8 cellular contexts compared by ENCODE assay signal in genomic region chr6:42166444-42167141, GRCh38. TPM values are rescaled to one million over a fixed set of nuclear protein-coding genes. Genes with fewer than 3 reads are reported as not detected.
DNase-seq lines count a peak whose midpoint lies in the region; ATAC-seq, FAIRE-seq and TF ChIP-seq lines count a peak whose summit lies in the region.

No MANE protein-coding gene starts in this region.

- 0% methylated on average over 8 of the region's 8 CpGs for WGBS in HepG2 (ENCODE audit: low lambda C conversion rate)

- BruUV-seq in HepG2 (replicated peaks; lab: Mats Ljungman, UMichigan): no TSS peak

- CTCF ChIA-PET in activated CD4-positive, alpha-beta T cell treated with anti-CD3 and anti-CD28 coated beads for 36 hours (lab: Charles Lee): interaction anchor here (0.5 to 1.7 kb wide), 6 partner anchors 12 to 382 kb away, joined by 3 to 6 read pairs (median 4); no protein-coding TSS in a partner anchor
- CTCF ChIA-PET in HepG2 (lab: Yijun Ruan, JAX; ENCODE audit: low intra/inter-chr PET ratio, low total read pairs): interaction anchor here (0.8 to 5.2 kb wide), 14 partner anchors 10 to 94 kb away, joined by 3 to 107 read pairs (median 4); partner anchors contain the start of gene MRPS10

- H3K4me1 ChIP-seq in colonic mucosa (no peaks in the 10 kb centered on the region), HepG2 (ENCODE audit: insufficient read depth, low read length) (peaks cover 36% of the 10 kb centered on the region)

- POLR2A ChIA-PET in activated CD4-positive, alpha-beta T cell treated with anti-CD3 and anti-CD28 coated beads for 36 hours (lab: Charles Lee): interaction anchor here (0.7 kb wide), 1 partner anchor 86 kb away, joined by 4 read pairs; no protein-coding TSS in a partner anchor
- POLR2A ChIA-PET in HepG2 (lab: Yijun Ruan, JAX): interaction anchor here (0.5 to 1.0 kb wide), 2 partner anchors 29 to 48 kb away, joined by 3 to 6 read pairs; no protein-coding TSS in a partner anchor

- H3K4me3 ChIP-seq in H7 (ENCODE audit: insufficient read depth, low read depth, low read length) (no peak overlapping the region), colonic mucosa (no peak overlapping the region), HepG2 (replicated peaks in 1 of 3; ENCODE audit: insufficient read depth in 1 of 3, low read depth in 2 of 3, low read length in 3 of 3) (peak overlapping the region in 1 of 3 experiments; percentile 26; a peak in 1 of 6 replicates)

- H3K27ac ChIP-seq in colonic mucosa (no peak overlapping the region), HepG2 (ENCODE audit: extremely low read length, insufficient read depth, low read length) (no peak overlapping the region)

- no peak overlapping the region for H3K4me3 Mint-ChIP-seq in activated CD4-positive, alpha-beta T cell treated with anti-CD3 and anti-CD28 coated beads for 36 hours

- H3K27me3 ChIP-seq in H7 (ENCODE audit: control insufficient read depth, insufficient read depth, low read length) (no peaks in the 10 kb centered on the region), colonic mucosa (no peaks in the 10 kb centered on the region), HepG2 (ENCODE audit: control insufficient read depth in 1 of 2, insufficient read depth in 2 of 2, low read length in 2 of 2) (peaks cover 0 to 2% of the 10 kb centered on the region in 2 experiments; a peak in 3 of 5 replicates)

- H3K36me3 Mint-ChIP-seq in activated CD4-positive, alpha-beta T cell treated with anti-CD3 and anti-CD28 coated beads for 36 hours (ENCODE audit: low read depth): no peaks in the 10 kb centered on the region

- no peak for TF ChIP-seq EP300 in HepG2 (IDR thresholded peaks at IDR 0.05; ENCODE audit: low read depth in 2 of 2, low read length in 2 of 2)
- TF ChIP-seq EP300 in HepG2 (CRISPR knock-in tag; IDR thresholded peaks at IDR 0.05; ENCODE audit: borderline replicate concordance): no peak; the same call in 1 of the 2 replicates

- TF ChIP-seq CTCF in colonic mucosa (IDR thresholded peaks at IDR 0.05) (peak; percentile 96), HepG2 (CRISPR knock-in tag; IDR thresholded peaks at IDR 0.05) (peak; percentile 93)

- intact Hi-C loops in activated CD4-positive, alpha-beta T cell treated with anti-CD3 and anti-CD28 coated beads for 36 hours (cut with DNase I, micrococcal nuclease): loop anchor here (1.0 to 5.0 kb wide), 9 partner anchors 30 to 564 kb away; partner anchors contain the start of gene PRICKLE4 (in 2 of the 2)
- intact Hi-C loops in colonic mucosa (cut with DNase I) (loop anchor here (1.0 kb wide), 1 partner anchor 91 kb away; no protein-coding TSS in a partner anchor), HepG2 (cut with micrococcal nuclease; ENCODE audit: unreplicated experiment) (loop anchor here (1.0 to 5.0 kb wide), 6 partner anchors 29 to 379 kb away; partner anchors contain the start of gene TOMM6)

- peak overlapping the region; percentile 62 for H3K4me2 ChIP-seq in HepG2 (ENCODE audit: low read depth, low read length)

- peaks cover 2% of the 10 kb centered on the region for H3K4me1 Mint-ChIP-seq in activated CD4-positive, alpha-beta T cell treated with anti-CD3 and anti-CD28 coated beads for 36 hours

- no peaks in the 10 kb centered on the region for H3K9me3 Mint-ChIP-seq in activated CD4-positive, alpha-beta T cell treated with anti-CD3 and anti-CD28 coated beads for 36 hours (ENCODE audit: low read depth)

- H3K79me2 ChIP-seq in HepG2 (ENCODE audit: insufficient read depth, low read length): no peaks in the 10 kb centered on the region

- H3K9me3 ChIP-seq in colonic mucosa (no peaks in the 10 kb centered on the region), HepG2 (ENCODE audit: low read length) (no peaks in the 10 kb centered on the region)

- H2AFZ ChIP-seq in HepG2 (ENCODE audit: low read length): peak overlapping the region; percentile 62

- DNase-seq in AG20443 (ENCODE audit: low spot score) (peak; percentile 91), H7 (peak; percentile 92), NCI-H460 (ENCODE audit: extremely low read depth, low read depth) (peak; percentile 61), colonic mucosa (peak; percentile 90), HepG2 (ENCODE audit: low spot score) (peak; percentile 80)
- DNase-seq in activated CD4-positive, alpha-beta T cell treated with anti-CD3 and anti-CD28 coated beads for 36 hours: peak; percentile 89
- DNase-seq in stimulated activated CD4-positive, alpha-beta T cell treated with anti-CD3 and anti-CD28 coated beads, TNF-alpha, amount 100 ng/mL, for 24 hours (ENCODE audit: low read depth in 3 of 3): peak; percentile 55 to 75 (median 66)

- no peaks in the 10 kb centered on the region for H3K36me3 ChIP-seq in H7 (replicated peaks; ENCODE audit: control insufficient read depth, insufficient read depth, low read length)
- H3K36me3 ChIP-seq in colonic mucosa: no peaks in the 10 kb centered on the region
- no peaks in the 10 kb centered on the region for H3K36me3 ChIP-seq in HepG2 (replicated peaks in 1 of 2; ENCODE audit: control insufficient read depth in 1 of 2, insufficient read depth in 2 of 2, low read length in 2 of 2)

- H3K27me3 Mint-ChIP-seq in activated CD4-positive, alpha-beta T cell treated with anti-CD3 and anti-CD28 coated beads for 36 hours: peaks cover 2% of the 10 kb centered on the region

- H3K27ac Mint-ChIP-seq in activated CD4-positive, alpha-beta T cell treated with anti-CD3 and anti-CD28 coated beads for 36 hours: no peak overlapping the region

- peak; percentile 90 for FAIRE-seq in HepG2 (lab: Jason Lieb, UNC)

- peak; percentile 96 for TF ChIP-seq RAD21 in HepG2 (CRISPR knock-in tag; IDR thresholded peaks at IDR 0.05)

- H4K20me1 ChIP-seq in HepG2 (ENCODE audit: insufficient read depth, low read length): no peaks in the 10 kb centered on the region

- ATAC-seq in activated CD4-positive, alpha-beta T cell treated with anti-CD3 and anti-CD28 coated beads for 36 hours: peak; percentile 97
- ATAC-seq in HepG2 (peak; percentile 89), GM21786 (IDR thresholded peaks at IDR 0.05; ENCODE audit: unreplicated experiment) (no peak)

- H3K9ac ChIP-seq in colonic mucosa (ENCODE audit: low read depth in 2 of 2, low read length in 2 of 2) (peak overlapping the region in 1 of 2 donors; percentile 34), HepG2 (ENCODE audit: insufficient read depth, low read depth, low read length) (no peak overlapping the region)

- in situ Hi-C loops in HepG2 (cut with HindIII; ENCODE audit: extremely low pct_ligation_motif_present, low pct_unique_long_range_greater_than_20kb): loop anchor here (5.0 kb wide), 2 partner anchors 61 to 89 kb away; no protein-coding TSS in a partner anchor

- no peak for TF ChIP-seq POLR2A in HepG2 (IDR thresholded peaks at IDR 0.05; ENCODE audit: insufficient read depth in 1 of 2, low read depth in 2 of 2, low read length in 2 of 2)

RNA-seq across cellular contexts. Expression of gene GUCA1A, which starts 6.6 kb away (rescaled TPM):
- total RNA-seq in H7 (2014; rRNA removed; shearing (Covaris generic)): 13.2 and 20.8 TPM in 2 replicates
- total RNA-seq in NCI-H460 (2014; rRNA removed; shearing (Covaris generic)): not detected in 2 replicates
- not detected in 2 replicates for polyA plus RNA-seq in NCI-H460 (2014; cell fraction: nucleus; rRNA removed)
- total RNA-seq in activated CD4-positive, alpha-beta T cell treated with anti-CD3 and anti-CD28 coated beads for 36 hours: not detected
- not detected for total RNA-seq in colonic mucosa
- total RNA-seq in HepG2 (2016; rRNA removed; fragmentation: Illumina TruSeq; extraction: Trizol): not detected in 2 replicates
- not detected in 2 replicates for total RNA-seq in HepG2 (2016; cell fraction: cytosol; rRNA removed; fragmentation: Illumina TruSeq; extraction: Trizol; ENCODE audit: low read depth)
- not detected in 2 replicates for total RNA-seq in HepG2 (2016; cell fraction: insoluble cytoplasmic fraction; rRNA removed; fragmentation: Illumina TruSeq; extraction: Trizol)
- total RNA-seq in HepG2 (2016; cell fraction: membrane; rRNA removed; fragmentation: Illumina TruSeq; extraction: Trizol): not detected in 2 replicates
- not detected in 2 replicates for total RNA-seq in HepG2 (2016; cell fraction: nucleus; rRNA removed; fragmentation: Illumina TruSeq; extraction: Trizol)
- not detected in 2 replicates for polyA plus RNA-seq in HepG2 (2011; rRNA removed)
- polyA plus RNA-seq in HepG2 (2011; cell fraction: cytosol; rRNA removed): not detected in 2 replicates
- not detected in 2 replicates for polyA plus RNA-seq in HepG2 (2011; cell fraction: nucleus; rRNA removed)
- not detected in 2 replicates for polyA plus RNA-seq in HepG2 (2012)
- not detected in 2 replicates for polyA plus RNA-seq in HepG2 (2016; cell fraction: cytosol; fragmentation: Illumina TruSeq; extraction: Trizol; ENCODE audit: low read depth)
- not detected in 2 replicates for polyA plus RNA-seq in HepG2 (2016; cell fraction: insoluble cytoplasmic fraction; fragmentation: Illumina TruSeq; extraction: Trizol; ENCODE audit: low read depth)
- not detected in 2 replicates for polyA plus RNA-seq in HepG2 (2016; cell fraction: membrane; fragmentation: Illumina TruSeq; extraction: Trizol; ENCODE audit: low read depth)
- not detected in 2 replicates for polyA plus RNA-seq in HepG2 (2016; cell fraction: nucleus; fragmentation: Illumina TruSeq; extraction: Trizol; ENCODE audit: insufficient read depth, low read depth)
- polyA minus RNA-seq in HepG2 (2011; rRNA and poly(A)+ RNA removed; ENCODE audit: low replicate concordance): not detected in 2 replicates
- not detected in 2 replicates for polyA minus RNA-seq in HepG2 (2011; cell fraction: cytosol; rRNA and poly(A)+ RNA removed)
- polyA minus RNA-seq in HepG2 (2011; cell fraction: nucleus; rRNA and poly(A)+ RNA removed): not detected in 2 replicates

RNA-seq across cellular contexts. Expression of gene C6orf132, which starts 24.2 kb away (rescaled TPM):
- 4.7 and 11.3 TPM in 2 replicates for total RNA-seq in H7 (2014; rRNA removed; shearing (Covaris generic))
- total RNA-seq in NCI-H460 (2014; rRNA removed; shearing (Covaris generic)): not detected in 2 replicates
- polyA plus RNA-seq in NCI-H460 (2014; cell fraction: nucleus; rRNA removed): not detected in 2 replicates
- under 1 TPM; 0.14 TPM for total RNA-seq in activated CD4-positive, alpha-beta T cell treated with anti-CD3 and anti-CD28 coated beads for 36 hours
- total RNA-seq in colonic mucosa (10 to 100 TPM; 35.1 to 42.3 TPM), HepG2 (2016; rRNA removed; fragmentation: Illumina TruSeq; extraction: Trizol) (1.5 and 3.0 TPM in 2 replicates)
- 3.8 and 6.3 TPM in 2 replicates for total RNA-seq in HepG2 (2016; cell fraction: cytosol; rRNA removed; fragmentation: Illumina TruSeq; extraction: Trizol; ENCODE audit: low read depth)
- 1.5 and 2.5 TPM in 2 replicates for total RNA-seq in HepG2 (2016; cell fraction: insoluble cytoplasmic fraction; rRNA removed; fragmentation: Illumina TruSeq; extraction: Trizol)
- 5.3 and 6.4 TPM in 2 replicates for total RNA-seq in HepG2 (2016; cell fraction: membrane; rRNA removed; fragmentation: Illumina TruSeq; extraction: Trizol)
- total RNA-seq in HepG2 (2016; cell fraction: nucleus; rRNA removed; fragmentation: Illumina TruSeq; extraction: Trizol): 0.78 and 1.4 TPM in 2 replicates
- polyA plus RNA-seq in HepG2 (2011; rRNA removed): 0.78 and 0.85 TPM in 2 replicates
- polyA plus RNA-seq in HepG2 (2011; cell fraction: cytosol; rRNA removed): 0.46 and 0.76 TPM in 2 replicates
- 0.88 and 1.0 TPM in 2 replicates for polyA plus RNA-seq in HepG2 (2011; cell fraction: nucleus; rRNA removed)
- 0.83 and 1.1 TPM in 2 replicates for polyA plus RNA-seq in HepG2 (2012)
- polyA plus RNA-seq in HepG2 (2016; cell fraction: cytosol; fragmentation: Illumina TruSeq; extraction: Trizol; ENCODE audit: low read depth): 7.0 and 9.3 TPM in 2 replicates
- polyA plus RNA-seq in HepG2 (2016; cell fraction: insoluble cytoplasmic fraction; fragmentation: Illumina TruSeq; extraction: Trizol; ENCODE audit: low read depth): 1.6 and 3.8 TPM in 2 replicates
- 6.1 and 6.6 TPM in 2 replicates for polyA plus RNA-seq in HepG2 (2016; cell fraction: membrane; fragmentation: Illumina TruSeq; extraction: Trizol; ENCODE audit: low read depth)
- 1.1 and 1.6 TPM in 2 replicates for polyA plus RNA-seq in HepG2 (2016; cell fraction: nucleus; fragmentation: Illumina TruSeq; extraction: Trizol; ENCODE audit: insufficient read depth, low read depth)
- 0.30 and 0.56 TPM in 2 replicates for polyA minus RNA-seq in HepG2 (2011; rRNA and poly(A)+ RNA removed; ENCODE audit: low replicate concordance)
- 0.97 TPM in 1 of 2 replicates, not detected in the other for polyA minus RNA-seq in HepG2 (2011; cell fraction: cytosol; rRNA and poly(A)+ RNA removed)
- polyA minus RNA-seq in HepG2 (2011; cell fraction: nucleus; rRNA and poly(A)+ RNA removed): 0.50 and 0.64 TPM in 2 replicates

RNA-seq across cellular contexts. Expression of gene GUCA1B, which starts 28.2 kb away (rescaled TPM):
- total RNA-seq in H7 (2014; rRNA removed; shearing (Covaris generic)): 0.45 and 0.55 TPM in 2 replicates
- 0.32 TPM in 1 of 2 replicates, not detected in the other for total RNA-seq in NCI-H460 (2014; rRNA removed; shearing (Covaris generic))
- 1.7 and 4.9 TPM in 2 replicates for polyA plus RNA-seq in NCI-H460 (2014; cell fraction: nucleus; rRNA removed)
- 1 to 10 TPM; 1.0 to 1.5 TPM for total RNA-seq in activated CD4-positive, alpha-beta T cell treated with anti-CD3 and anti-CD28 coated beads for 36 hours
- total RNA-seq in colonic mucosa (1 to 10 TPM in 1 of 2 donors, under 1 TPM in 1; 0.80 to 1.4 TPM), HepG2 (2016; rRNA removed; fragmentation: Illumina TruSeq; extraction: Trizol) (0.31 and 0.75 TPM in 2 replicates)
- total RNA-seq in HepG2 (2016; cell fraction: cytosol; rRNA removed; fragmentation: Illumina TruSeq; extraction: Trizol; ENCODE audit: low read depth): not detected in 2 replicates
- total RNA-seq in HepG2 (2016; cell fraction: insoluble cytoplasmic fraction; rRNA removed; fragmentation: Illumina TruSeq; extraction: Trizol): 0.22 and 0.26 TPM in 2 replicates
- total RNA-seq in HepG2 (2016; cell fraction: membrane; rRNA removed; fragmentation: Illumina TruSeq; extraction: Trizol): 0.28 TPM in 1 of 2 replicates, not detected in the other
- total RNA-seq in HepG2 (2016; cell fraction: nucleus; rRNA removed; fragmentation: Illumina TruSeq; extraction: Trizol): 0.34 and 0.47 TPM in 2 replicates
- 0.58 and 0.74 TPM in 2 replicates for polyA plus RNA-seq in HepG2 (2011; rRNA removed)
- 0.23 and 0.40 TPM in 2 replicates for polyA plus RNA-seq in HepG2 (2011; cell fraction: cytosol; rRNA removed)
- 2.1 and 2.6 TPM in 2 replicates for polyA plus RNA-seq in HepG2 (2011; cell fraction: nucleus; rRNA removed)
- polyA plus RNA-seq in HepG2 (2012): 0.72 and 1.5 TPM in 2 replicates
- polyA plus RNA-seq in HepG2 (2016; cell fraction: cytosol; fragmentation: Illumina TruSeq; extraction: Trizol; ENCODE audit: low read depth): not detected in 2 replicates
- 0.38 and 0.50 TPM in 2 replicates for polyA plus RNA-seq in HepG2 (2016; cell fraction: insoluble cytoplasmic fraction; fragmentation: Illumina TruSeq; extraction: Trizol; ENCODE audit: low read depth)
- polyA plus RNA-seq in HepG2 (2016; cell fraction: membrane; fragmentation: Illumina TruSeq; extraction: Trizol; ENCODE audit: low read depth): 0.17 and 0.26 TPM in 2 replicates
- polyA plus RNA-seq in HepG2 (2016; cell fraction: nucleus; fragmentation: Illumina TruSeq; extraction: Trizol; ENCODE audit: insufficient read depth, low read depth): 0.89 and 2.5 TPM in 2 replicates
- 0.19 and 0.26 TPM in 2 replicates for polyA minus RNA-seq in HepG2 (2011; rRNA and poly(A)+ RNA removed; ENCODE audit: low replicate concordance)
- not detected in 2 replicates for polyA minus RNA-seq in HepG2 (2011; cell fraction: cytosol; rRNA and poly(A)+ RNA removed)
- 0.90 and 0.99 TPM in 2 replicates for polyA minus RNA-seq in HepG2 (2011; cell fraction: nucleus; rRNA and poly(A)+ RNA removed)

RNA-seq across cellular contexts. Expression of gene MRPS10, which starts 51.1 kb away (rescaled TPM):
- total RNA-seq in H7 (2014; rRNA removed; shearing (Covaris generic)): 46.5 and 60.9 TPM in 2 replicates
- 82.5 and 84.4 TPM in 2 replicates for total RNA-seq in NCI-H460 (2014; rRNA removed; shearing (Covaris generic))
- polyA plus RNA-seq in NCI-H460 (2014; cell fraction: nucleus; rRNA removed): 42.5 and 52.7 TPM in 2 replicates
- 10 to 100 TPM; 35.2 to 36.2 TPM for total RNA-seq in activated CD4-positive, alpha-beta T cell treated with anti-CD3 and anti-CD28 coated beads for 36 hours
- 10 to 100 TPM; 32.5 to 33.0 TPM for total RNA-seq in colonic mucosa
- total RNA-seq in HepG2 (2016; rRNA removed; fragmentation: Illumina TruSeq; extraction: Trizol): 54.6 and 79.2 TPM in 2 replicates
- total RNA-seq in HepG2 (2016; cell fraction: cytosol; rRNA removed; fragmentation: Illumina TruSeq; extraction: Trizol; ENCODE audit: low read depth): 12.2 and 13.6 TPM in 2 replicates
- total RNA-seq in HepG2 (2016; cell fraction: insoluble cytoplasmic fraction; rRNA removed; fragmentation: Illumina TruSeq; extraction: Trizol): 55.4 and 85.0 TPM in 2 replicates
- 37.8 and 41.2 TPM in 2 replicates for total RNA-seq in HepG2 (2016; cell fraction: membrane; rRNA removed; fragmentation: Illumina TruSeq; extraction: Trizol)
- total RNA-seq in HepG2 (2016; cell fraction: nucleus; rRNA removed; fragmentation: Illumina TruSeq; extraction: Trizol): 20.0 and 20.7 TPM in 2 replicates
- polyA plus RNA-seq in HepG2 (2011; rRNA removed): 22.8 and 31.7 TPM in 2 replicates
- polyA plus RNA-seq in HepG2 (2011; cell fraction: cytosol; rRNA removed): 16.1 and 23.7 TPM in 2 replicates
- polyA plus RNA-seq in HepG2 (2011; cell fraction: nucleus; rRNA removed): 4.2 and 5.9 TPM in 2 replicates
- 22.8 and 28.4 TPM in 2 replicates for polyA plus RNA-seq in HepG2 (2012)
- 14.5 and 15.5 TPM in 2 replicates for polyA plus RNA-seq in HepG2 (2016; cell fraction: cytosol; fragmentation: Illumina TruSeq; extraction: Trizol; ENCODE audit: low read depth)
- 81.8 and 85.5 TPM in 2 replicates for polyA plus RNA-seq in HepG2 (2016; cell fraction: insoluble cytoplasmic fraction; fragmentation: Illumina TruSeq; extraction: Trizol; ENCODE audit: low read depth)
- polyA plus RNA-seq in HepG2 (2016; cell fraction: membrane; fragmentation: Illumina TruSeq; extraction: Trizol; ENCODE audit: low read depth): 32.1 and 36.3 TPM in 2 replicates
- 30.6 and 31.3 TPM in 2 replicates for polyA plus RNA-seq in HepG2 (2016; cell fraction: nucleus; fragmentation: Illumina TruSeq; extraction: Trizol; ENCODE audit: insufficient read depth, low read depth)
- polyA minus RNA-seq in HepG2 (2011; rRNA and poly(A)+ RNA removed; ENCODE audit: low replicate concordance): 5.2 and 11.4 TPM in 2 replicates
- polyA minus RNA-seq in HepG2 (2011; cell fraction: cytosol; rRNA and poly(A)+ RNA removed): 13.1 and 14.4 TPM in 2 replicates
- polyA minus RNA-seq in HepG2 (2011; cell fraction: nucleus; rRNA and poly(A)+ RNA removed): 12.4 and 15.7 TPM in 2 replicates

Comparison
In these comparisons a context has a peak if more than half of its experiments do, and no peak if none do; other contexts are left out.
1. RNA of gene GUCA1A, which starts 6.6 kb away (total RNA-seq): 13.2 to 20.8 TPM in H7; not detected in activated CD4-positive, alpha-beta T cell treated with anti-CD3 and anti-CD28 coated beads for 36 hours, not detected in colonic mucosa, not detected in NCI-H460 and not detected in HepG2; every median in the first group is over 10 times any median in the second.
2. Peak in every context shown above with its lines, with median percentiles within 50 percentile points of each other: DNase-seq.